In genomic region chr1:240591078-240591477, GRCh38 we compare ENCODE assay signal across 29 cellular contexts. TPM values are rescaled to one million over a fixed set of nuclear protein-coding genes. Genes with fewer than 3 reads are reported as not detected.
"Had no signal": no experiment of that assay in that cellular context is flagged by ENCODE, and none has a peak within 500 bp of the region (broad histone marks: within the 10 kb centered on the region; RNA-seq: fewer than 3 reads in every experiment).

No MANE protein-coding gene starts in this region.

- H3K9me3 Mint-ChIP-seq: natural killer cell treated with Interleukin-12 subunit alpha and Interleukin-12 subunit beta and Interleukin-15 and Interleukin-18, amount 100 ng/mL, for 72 hours; stimulated activated effector memory CD8-positive, alpha-beta T cell treated with anti-CD3 and anti-CD28 coated beads, Interleukin-12 subunit alpha, Interleukin-12 subunit beta, amount 100 ng/mL, for 72 hours; stimulated activated naive CD8-positive, alpha-beta T cell treated with anti-CD3 and anti-CD28 coated beads, Interleukin-15, Interleukin-2, amounts not matched to agents 100 ng/mL and 50 ng/mL, for 24 hours had no signal

- DNase-seq: nephron progenitor cell; occipital lobe; ovary; posterior cingulate gyrus; psoas muscle; right cardiac atrium; sigmoid colon; small intestine; stimulated activated CD4-positive, alpha-beta T cell treated with anti-CD3 and anti-CD28 coated beads, Interleukin-15, amount 100 ng/mL, for 24 hours; stimulated activated CD4-positive, alpha-beta T cell treated with anti-CD3 and anti-CD28 coated beads, Interleukin-2, amount 100 ng/mL, for 24 hours; stimulated activated CD4-positive, alpha-beta T cell treated with anti-CD3 and anti-CD28 coated beads, Interleukin-2, amount 100 ng/mL, for 48 hours; stimulated activated CD4-positive, alpha-beta T cell treated with anti-CD3 and anti-CD28 coated beads, Interleukin-4, amount 100 ng/mL, for 24 hours; stimulated activated naive B cell treated with anti-CD40 and anti-IgM and Interleukin-4, amounts not matched to agents 10 μg/mL and 1 μg/mL and 100 μg/mL, for 72 hours; stimulated activated naive CD4-positive, alpha-beta T cell treated with Interleukin-2 at 50 U/mL for 16 hours; stomach; thyroid gland; trophoblast cell; upper lobe of left lung had no signal

- ATAC-seq: natural killer cell treated with Interleukin-12 subunit alpha and Interleukin-12 subunit beta and Interleukin-15 and Interleukin-18, amount 100 ng/mL, for 72 hours; psoas muscle; right cardiac atrium; stimulated activated effector memory CD8-positive, alpha-beta T cell treated with anti-CD3 and anti-CD28 coated beads, Interleukin-12 subunit alpha, Interleukin-12 subunit beta, amount 100 ng/mL, for 72 hours; stimulated activated naive B cell treated with anti-CD40 and anti-IgM and Interleukin-4, amounts not matched to agents 10 μg/mL and 1 μg/mL and 100 μg/mL, for 72 hours had no signal

- H3K4me1 Mint-ChIP-seq: nephron progenitor cell; neural crest cell; stimulated activated effector memory CD8-positive, alpha-beta T cell treated with anti-CD3 and anti-CD28 coated beads, Interleukin-12 subunit alpha, Interleukin-12 subunit beta, amount 100 ng/mL, for 72 hours; stimulated activated naive B cell treated with anti-CD40 and anti-IgM and Interleukin-4, amounts not matched to agents 10 μg/mL and 1 μg/mL and 100 μg/mL, for 72 hours had no signal

- H3K27ac Mint-ChIP-seq: natural killer cell treated with Interleukin-12 subunit alpha and Interleukin-12 subunit beta and Interleukin-15 and Interleukin-18, amount 100 ng/mL, for 72 hours; nephron progenitor cell; progenitor cell of endocrine pancreas; stimulated activated effector memory CD8-positive, alpha-beta T cell treated with anti-CD3 and anti-CD28 coated beads, Interleukin-12 subunit alpha, Interleukin-12 subunit beta, amount 100 ng/mL, for 72 hours; stimulated activated naive B cell treated with anti-CD40 and anti-IgM and Interleukin-4, amounts not matched to agents 10 μg/mL and 1 μg/mL and 100 μg/mL, for 72 hours; stimulated activated naive CD8-positive, alpha-beta T cell treated with anti-CD3 and anti-CD28 coated beads, Interleukin-15, Interleukin-2, amounts not matched to agents 100 ng/mL and 50 ng/mL, for 24 hours had no signal

- H3K36me3 ChIP-seq: neutrophil, ovary, right lobe of liver, sigmoid colon, stomach, thoracic aorta, thyroid gland, tibial nerve, upper lobe of left lung, vagina had no signal

- H3K27me3 Mint-ChIP-seq: stimulated activated naive B cell treated with anti-CD40 and anti-IgM and Interleukin-4, amounts not matched to agents 10 μg/mL and 1 μg/mL and 100 μg/mL, for 72 hours; stimulated activated naive CD8-positive, alpha-beta T cell treated with anti-CD3 and anti-CD28 coated beads, Interleukin-15, Interleukin-2, amounts not matched to agents 100 ng/mL and 50 ng/mL, for 24 hours had no signal

- H3K9me3 ChIP-seq: neutrophil, ovary, psoas muscle, right lobe of liver, sigmoid colon, stomach, thoracic aorta, thyroid gland, tibial nerve, upper lobe of left lung, vagina had no signal

- H3K36me3 Mint-ChIP-seq: natural killer cell treated with Interleukin-12 subunit alpha and Interleukin-12 subunit beta and Interleukin-15 and Interleukin-18, amount 100 ng/mL, for 72 hours; stimulated activated effector memory CD8-positive, alpha-beta T cell treated with anti-CD3 and anti-CD28 coated beads, Interleukin-12 subunit alpha, Interleukin-12 subunit beta, amount 100 ng/mL, for 72 hours; stimulated activated naive B cell treated with anti-CD40 and anti-IgM and Interleukin-4, amounts not matched to agents 10 μg/mL and 1 μg/mL and 100 μg/mL, for 72 hours had no signal

- H3K4me3 ChIP-seq: ovary, psoas muscle, right lobe of liver, sigmoid colon, stomach, thoracic aorta, thyroid gland, tibial nerve, upper lobe of left lung, vagina had no signal

- H3K4me3 Mint-ChIP-seq: natural killer cell treated with Interleukin-12 subunit alpha and Interleukin-12 subunit beta and Interleukin-15 and Interleukin-18, amount 100 ng/mL, for 72 hours; nephron progenitor cell; neural crest cell; stimulated activated effector memory CD8-positive, alpha-beta T cell treated with anti-CD3 and anti-CD28 coated beads, Interleukin-12 subunit alpha, Interleukin-12 subunit beta, amount 100 ng/mL, for 72 hours; stimulated activated naive B cell treated with anti-CD40 and anti-IgM and Interleukin-4, amounts not matched to agents 10 μg/mL and 1 μg/mL and 100 μg/mL, for 72 hours; stimulated activated naive CD8-positive, alpha-beta T cell treated with anti-CD3 and anti-CD28 coated beads, Interleukin-15, Interleukin-2, amounts not matched to agents 100 ng/mL and 50 ng/mL, for 24 hours had no signal

- H3K4me1 ChIP-seq: psoas muscle, stomach, thyroid gland, tibial nerve, upper lobe of left lung, vagina had no signal

RNA-seq across cellular contexts. Expression of gene GREM2, which starts 20.9 kb away (rescaled TPM):
- total RNA-seq: renal cortical epithelial cell had no signal
